ENCODE assay signal across 17 cellular contexts in genomic region chrX:41122664-41123257, GRCh38. TPM values are rescaled to one million over a fixed set of nuclear protein-coding genes. Genes with fewer than 3 reads are reported as not detected.
DNase-seq lines count a peak whose midpoint lies in the region; ATAC-seq lines count a peak whose summit lies in the region.
"Had no signal": no experiment of that assay in that cellular context is flagged by ENCODE, and none has a peak within 500 bp of the region (broad histone marks: within the 10 kb centered on the region; RNA-seq: fewer than 3 reads in every experiment).

No MANE protein-coding gene starts in this region.

- no peak overlapping the region for H3K9ac ChIP-seq in trophoblast cell (ENCODE audit: low read length)

- H3K36me3 ChIP-seq in trophoblast cell (ENCODE audit: control insufficient read depth in 1 of 2, insufficient read depth in 2 of 2, low read length in 2 of 2): peaks cover 0 to 2% of the 10 kb centered on the region in 2 experiments
- H3K36me3 ChIP-seq: breast epithelium had no signal

- H3K9me3 ChIP-seq in trophoblast cell (ENCODE audit: insufficient read depth, low read depth, low read length): no peaks in the 10 kb centered on the region

- WGBS in trophoblast cell (ENCODE audit: extremely low coverage, insufficient coverage, insufficient read length): no CpG with 5 or more reads among the region's 7 CpGs

- H4K12ac ChIP-seq in trophoblast cell (ENCODE audit: low read depth, low read length): no peak overlapping the region

- H3K27ac ChIP-seq in trophoblast cell (ENCODE audit: low read depth, low read length): no peak overlapping the region
- H3K27ac ChIP-seq: breast epithelium, WERI-Rb-1 had no signal

- H3K79me1 ChIP-seq in trophoblast cell (ENCODE audit: low read length): no peaks in the 10 kb centered on the region

- H3K27me3 Mint-ChIP-seq in activated T-cell treated with anti-CD3 and anti-CD28 coated beads, Interleukin-2, amount 50 U/mL, for 72 hours (ENCODE audit: low read depth): no peaks in the 10 kb centered on the region
- H3K27me3 Mint-ChIP-seq in activated naive CD8-positive, alpha-beta T cell treated with anti-CD3 and anti-CD28 coated beads, Interleukin-2, amount 10 ng/mL, durations not matched to agents 7 days and 5 days: no peaks in the 10 kb centered on the region

- peaks cover 2 to 12% of the 10 kb centered on the region in 2 donors for H3K36me3 Mint-ChIP-seq in activated T-cell treated with anti-CD3 and anti-CD28 coated beads, Interleukin-2, amount 50 U/mL, for 72 hours (ENCODE audit: insufficient read depth in 2 of 2)
- H3K36me3 Mint-ChIP-seq in activated naive CD8-positive, alpha-beta T cell treated with anti-CD3 and anti-CD28 coated beads, Interleukin-2, amount 10 ng/mL, durations not matched to agents 7 days and 5 days: peaks cover 2% of the 10 kb centered on the region

- H2BK12ac ChIP-seq in trophoblast cell (ENCODE audit: low read length): no peak overlapping the region

- H3K27me3 ChIP-seq in trophoblast cell (ENCODE audit: insufficient read depth, low read length): no peaks in the 10 kb centered on the region

- H3K79me2 ChIP-seq in trophoblast cell (ENCODE audit: control insufficient read depth, insufficient read depth, low read length, poor library complexity): peaks cover 4% of the 10 kb centered on the region

- H3K23ac ChIP-seq in trophoblast cell (ENCODE audit: low read length): no peak overlapping the region

- H2BK120ac ChIP-seq in trophoblast cell (ENCODE audit: insufficient read depth, low read length, poor library complexity): no peak overlapping the region

- peak overlapping the region; percentile 61 for H3K27ac Mint-ChIP-seq in activated T-cell treated with anti-CD3 and anti-CD28 coated beads, Interleukin-2, amount 50 U/mL, for 72 hours
- H3K27ac Mint-ChIP-seq in activated naive CD8-positive, alpha-beta T cell treated with anti-CD3 and anti-CD28 coated beads, Interleukin-2, amount 10 ng/mL, durations not matched to agents 7 days and 5 days: peak overlapping the region; percentile 58

- POLR2A ChIA-PET in activated naive CD8-positive, alpha-beta T cell treated with anti-CD3 and anti-CD28 coated beads, Interleukin-2, amount 10 ng/mL, durations not matched to agents 7 days and 5 days (lab: Charles Lee): no interaction called here

- no peak overlapping the region for H3K14ac ChIP-seq in trophoblast cell (ENCODE audit: low read length)

- H3K4me3 ChIP-seq in trophoblast cell (ENCODE audit: low read depth, low read length): no peak overlapping the region
- H3K4me3 ChIP-seq: breast epithelium had no signal

- no peak overlapping the region for H3K4me3 Mint-ChIP-seq in activated T-cell treated with anti-CD3 and anti-CD28 coated beads, Interleukin-2, amount 50 U/mL, for 72 hours
- H3K4me3 Mint-ChIP-seq in activated naive CD8-positive, alpha-beta T cell treated with anti-CD3 and anti-CD28 coated beads, Interleukin-2, amount 10 ng/mL, durations not matched to agents 7 days and 5 days: no peak overlapping the region

- H2BK5ac ChIP-seq in trophoblast cell (ENCODE audit: low read depth, low read length, poor library complexity): no peak overlapping the region

- H4K8ac ChIP-seq in trophoblast cell (ENCODE audit: low read depth, low read length): no peak overlapping the region

- peaks cover 69% of the 10 kb centered on the region for H3K4me1 Mint-ChIP-seq in activated T-cell treated with anti-CD3 and anti-CD28 coated beads, Interleukin-2, amount 50 U/mL, for 72 hours (ENCODE audit: low read depth)
- H3K4me1 Mint-ChIP-seq in activated naive CD8-positive, alpha-beta T cell treated with anti-CD3 and anti-CD28 coated beads, Interleukin-2, amount 10 ng/mL, durations not matched to agents 7 days and 5 days: peaks cover 36% of the 10 kb centered on the region

- H3K18ac ChIP-seq in trophoblast cell (ENCODE audit: low read length): no peak overlapping the region

- H3K9me3 Mint-ChIP-seq in activated T-cell treated with anti-CD3 and anti-CD28 coated beads, Interleukin-2, amount 50 U/mL, for 72 hours: no peaks in the 10 kb centered on the region
- H3K9me3 Mint-ChIP-seq in activated naive CD8-positive, alpha-beta T cell treated with anti-CD3 and anti-CD28 coated beads, Interleukin-2, amount 10 ng/mL, durations not matched to agents 7 days and 5 days: no peaks in the 10 kb centered on the region

- no peaks in the 10 kb centered on the region for H3K4me1 ChIP-seq in trophoblast cell (ENCODE audit: control insufficient read depth in 1 of 2, insufficient read depth in 2 of 2, low read length in 2 of 2)
- H3K4me1 ChIP-seq: breast epithelium had no signal

- H3K4ac ChIP-seq in trophoblast cell (ENCODE audit: low read depth, low read length): peak overlapping the region; percentile 89

- no peak overlapping the region for H4K91ac ChIP-seq in trophoblast cell (ENCODE audit: low read depth, low read length)

- ATAC-seq in activated T-cell treated with anti-CD3 and anti-CD28 coated beads, Interleukin-2, amount 50 U/mL, for 72 hours (replicated peaks in 1 of 2): no peak
- ATAC-seq in activated naive CD8-positive, alpha-beta T cell treated with anti-CD3 and anti-CD28 coated beads, Interleukin-2, amount 10 ng/mL, durations not matched to agents 7 days and 5 days (ENCODE audit: low read depth): no peak
- ATAC-seq in HG03378 (IDR thresholded peaks at IDR 0.05; ENCODE audit: unreplicated experiment): no peak
- ATAC-seq: Panc1, sciatic nerve had no signal

- no peak overlapping the region for H3K4me2 ChIP-seq in trophoblast cell (ENCODE audit: low read length)

- no peak for DNase-seq in activated T-cell treated with anti-CD3 and anti-CD28 coated beads, Interleukin-2, amount 50 U/mL, for 72 hours
- DNase-seq in activated T-cell treated with anti-CD3 and anti-CD28 coated beads for 4 hours (no peak), KBM-7 (peak; percentile 38), trophoblast cell (no peak), iPS-NIHi11 (ENCODE audit: low spot score) (no peak), GF-D8 (lab: John Stamatoyannopoulos, UW) (no peak)
- no peak for DNase-seq in activated naive CD8-positive, alpha-beta T cell treated with anti-CD3 and anti-CD28 coated beads, Interleukin-2, amount 10 ng/mL, durations not matched to agents 7 days and 5 days
- DNase-seq: C1 segment of cervical spinal cord, NCI-H1105, NCI-H2081 treated with DMSO at 0.1 percent for 48 hours, NCI-H446, T-helper 2 cell, WERI-Rb-1 had no signal

- no peak overlapping the region for H2AK5ac ChIP-seq in trophoblast cell (ENCODE audit: low read length)

- in situ Hi-C loops in KBM-7 (cut with MboI; ENCODE audit: low pct_unique_long_range_greater_than_20kb, low sequenced_read_pairs): no loop called here

- no peak overlapping the region for H2AFZ ChIP-seq in trophoblast cell (ENCODE audit: insufficient read depth, low read length, poor library complexity)

RNA-seq across cellular contexts. Expression of gene USP9X, which starts 37.5 kb away (rescaled TPM):
- total RNA-seq in activated T-cell treated with anti-CD3 and anti-CD28 coated beads, Interleukin-2, amount 50 U/mL, for 72 hours: 10 to 100 TPM; 70.1 to 95.1 TPM
- total RNA-seq in activated naive CD8-positive, alpha-beta T cell treated with anti-CD3 and anti-CD28 coated beads, Interleukin-2, amount 10 ng/mL, durations not matched to agents 7 days and 5 days: 10 to 100 TPM; 56.9 to 65.7 TPM
- polyA plus RNA-seq in trophoblast cell (2013): 23.8 and 24.7 TPM in 2 replicates
